Comparison of ENCODE assay signal across 6 cellular contexts in genomic region chr11:116548286-116548685, GRCh38.
"Had no signal": no experiment of that assay in that cellular context is flagged by ENCODE, and none has a peak within 500 bp of the region (broad histone marks: within the 10 kb centered on the region; RNA-seq: fewer than 3 reads in every experiment).

No MANE protein-coding gene starts in this region.

- ATAC-seq: HepG2 had no signal

- DNase-seq: GM23248, GOT3, H7, HCEC 1CT had no signal

- H3K27ac ChIP-seq: GM23248, HL-60 had no signal

- H3K4me3 ChIP-seq: GM23248 had no signal
